Comparison of ENCODE assay signal across 10 cellular contexts in genomic region chr4:1834047-1834769, GRCh38. TPM values are rescaled to one million over a fixed set of nuclear protein-coding genes. Genes with fewer than 3 reads are reported as not detected.
DNase-seq lines count a peak whose midpoint lies in the region; ATAC-seq and TF ChIP-seq lines count a peak whose summit lies in the region.
"Had no signal": no experiment of that assay in that cellular context is flagged by ENCODE, and none has a peak within 500 bp of the region (broad histone marks: within the 10 kb centered on the region; RNA-seq: fewer than 3 reads in every experiment).

No MANE protein-coding gene starts in this region.

- H3K27ac ChIP-seq in ovary, result no peak overlapping the region
- H3K27ac ChIP-seq: body of pancreas had no signal

- WGBS in ovary, 3 donors, result 82 to 85% (median 82%) methylated on average over 21 of the region's 21 CpGs

- no peaks in the 10 kb centered on the region for H3K36me3 ChIP-seq in ovary

- no peak overlapping the region for H3K4me3 ChIP-seq in ovary
- H3K4me3 ChIP-seq: body of pancreas had no signal

- H3K4me1 Mint-ChIP-seq in activated naive CD4-positive, alpha-beta T cell treated with anti-CD3 and anti-CD28 coated beads, Interleukin-2, amount 10 ng/mL, durations not matched to agents 7 days and 5 days, result peaks cover 3% of the 10 kb centered on the region
- peaks cover 12% of the 10 kb centered on the region for H3K4me1 Mint-ChIP-seq in activated T-helper 2 cell treated with anti-CD3 and anti-CD28 coated beads, Interferon-gamma antibody, Interleukin-2, Interleukin-4, amounts not matched to agents 10 μg/mL and 5 μg/mL and 100 μg/mL, durations not matched to agents 14 hours and 24 hours and 36 hours (ENCODE audit: low read depth)
- peaks cover 29 to 50% of the 10 kb centered on the region in 2 donors for H3K4me1 Mint-ChIP-seq in stimulated activated naive B cell treated with anti-CD40 and anti-IgM and Interleukin-4, amounts not matched to agents 10 μg/mL and 1 μg/mL and 100 μg/mL, for 72 hours

- no peaks in the 10 kb centered on the region for H3K4me1 ChIP-seq in ovary (ENCODE audit: insufficient read depth)
- H3K4me1 ChIP-seq: body of pancreas had no signal

- TF ChIP-seq POLR2A in ovary (IDR thresholded peaks at IDR 0.05), result no peak

- TF ChIP-seq EP300 in ovary (IDR thresholded peaks at IDR 0.05), result no peak

- no peaks in the 10 kb centered on the region for H3K27me3 ChIP-seq in ovary
- H3K27me3 ChIP-seq: body of pancreas had no signal

- H3K4me3 Mint-ChIP-seq in activated naive CD4-positive, alpha-beta T cell treated with anti-CD3 and anti-CD28 coated beads, Interleukin-2, amount 10 ng/mL, durations not matched to agents 7 days and 5 days, result no peak overlapping the region
- no peak overlapping the region for H3K4me3 Mint-ChIP-seq in activated T-helper 2 cell treated with anti-CD3 and anti-CD28 coated beads, Interferon-gamma antibody, Interleukin-2, Interleukin-4, amounts not matched to agents 10 μg/mL and 5 μg/mL and 100 μg/mL, durations not matched to agents 14 hours and 24 hours and 36 hours (ENCODE audit: low read depth)
- H3K4me3 Mint-ChIP-seq in stimulated activated naive B cell treated with anti-CD40 and anti-IgM and Interleukin-4, amounts not matched to agents 10 μg/mL and 1 μg/mL and 100 μg/mL, for 72 hours, result peak overlapping the region; percentile 59 to 62
- H3K4me3 Mint-ChIP-seq: neural crest cell had no signal

- peaks cover 43% of the 10 kb centered on the region for H3K36me3 Mint-ChIP-seq in activated naive CD4-positive, alpha-beta T cell treated with anti-CD3 and anti-CD28 coated beads, Interleukin-2, amount 10 ng/mL, durations not matched to agents 7 days and 5 days
- peaks cover 59% of the 10 kb centered on the region for H3K36me3 Mint-ChIP-seq in activated T-helper 2 cell treated with anti-CD3 and anti-CD28 coated beads, Interferon-gamma antibody, Interleukin-2, Interleukin-4, amounts not matched to agents 10 μg/mL and 5 μg/mL and 100 μg/mL, durations not matched to agents 14 hours and 24 hours and 36 hours (ENCODE audit: low read depth)
- H3K36me3 Mint-ChIP-seq in stimulated activated naive B cell treated with anti-CD40 and anti-IgM and Interleukin-4, amounts not matched to agents 10 μg/mL and 1 μg/mL and 100 μg/mL, for 72 hours, result peaks cover 56 to 65% of the 10 kb centered on the region in 2 donors

- no peak for TF ChIP-seq CTCF in ovary (IDR thresholded peaks at IDR 0.05)

- peak; percentile 65 for ATAC-seq in HG02884 (IDR thresholded peaks at IDR 0.05; ENCODE audit: unreplicated experiment)
- ATAC-seq in stimulated activated naive B cell treated with anti-CD40 and anti-IgM and Interleukin-4, amounts not matched to agents 10 μg/mL and 1 μg/mL and 100 μg/mL, for 72 hours (replicated peaks), result peak; percentile 92 to 96
- no peak for ATAC-seq in GM21367 (IDR thresholded peaks at IDR 0.05; ENCODE audit: unreplicated experiment)
- ATAC-seq: body of pancreas had no signal

- intact Hi-C loops in activated T-helper 2 cell treated with anti-CD3 and anti-CD28 coated beads, Interferon-gamma antibody, Interleukin-2, Interleukin-4, amounts not matched to agents 10 μg/mL and 5 μg/mL and 100 μg/mL, durations not matched to agents 14 hours and 24 hours and 36 hours (cut with micrococcal nuclease), result no loop called here
- intact Hi-C loops in ovary (cut with DNase I), result no loop called here

- H3K27ac Mint-ChIP-seq in activated naive CD4-positive, alpha-beta T cell treated with anti-CD3 and anti-CD28 coated beads, Interleukin-2, amount 10 ng/mL, durations not matched to agents 7 days and 5 days, result peak overlapping the region; percentile 75
- H3K27ac Mint-ChIP-seq in activated T-helper 2 cell treated with anti-CD3 and anti-CD28 coated beads, Interferon-gamma antibody, Interleukin-2, Interleukin-4, amounts not matched to agents 10 μg/mL and 5 μg/mL and 100 μg/mL, durations not matched to agents 14 hours and 24 hours and 36 hours, result peak overlapping the region; percentile 24
- peak overlapping the region; percentile 91 for H3K27ac Mint-ChIP-seq in stimulated activated naive B cell treated with anti-CD40 and anti-IgM and Interleukin-4, amounts not matched to agents 10 μg/mL and 1 μg/mL and 100 μg/mL, for 72 hours

- H3K9me3 Mint-ChIP-seq in activated naive CD4-positive, alpha-beta T cell treated with anti-CD3 and anti-CD28 coated beads, Interleukin-2, amount 10 ng/mL, durations not matched to agents 7 days and 5 days, result no peaks in the 10 kb centered on the region
- no peaks in the 10 kb centered on the region for H3K9me3 Mint-ChIP-seq in activated T-helper 2 cell treated with anti-CD3 and anti-CD28 coated beads, Interferon-gamma antibody, Interleukin-2, Interleukin-4, amounts not matched to agents 10 μg/mL and 5 μg/mL and 100 μg/mL, durations not matched to agents 14 hours and 24 hours and 36 hours
- peaks cover 0 to 2% of the 10 kb centered on the region in 2 donors for H3K9me3 Mint-ChIP-seq in stimulated activated naive B cell treated with anti-CD40 and anti-IgM and Interleukin-4, amounts not matched to agents 10 μg/mL and 1 μg/mL and 100 μg/mL, for 72 hours
- H3K9me3 Mint-ChIP-seq: neural crest cell had no signal

- no peaks in the 10 kb centered on the region for H3K27me3 Mint-ChIP-seq in activated naive CD4-positive, alpha-beta T cell treated with anti-CD3 and anti-CD28 coated beads, Interleukin-2, amount 10 ng/mL, durations not matched to agents 7 days and 5 days
- H3K27me3 Mint-ChIP-seq in activated T-helper 2 cell treated with anti-CD3 and anti-CD28 coated beads, Interferon-gamma antibody, Interleukin-2, Interleukin-4, amounts not matched to agents 10 μg/mL and 5 μg/mL and 100 μg/mL, durations not matched to agents 14 hours and 24 hours and 36 hours (ENCODE audit: low read depth), result no peaks in the 10 kb centered on the region
- H3K27me3 Mint-ChIP-seq in stimulated activated naive B cell treated with anti-CD40 and anti-IgM and Interleukin-4, amounts not matched to agents 10 μg/mL and 1 μg/mL and 100 μg/mL, for 72 hours, result no peaks in the 10 kb centered on the region

- no peaks in the 10 kb centered on the region for H3K9me3 ChIP-seq in ovary
- H3K9me3 ChIP-seq: body of pancreas had no signal

- DNase-seq in activated naive CD4-positive, alpha-beta T cell treated with anti-CD3 and anti-CD28 coated beads, Interleukin-2, amount 10 ng/mL, durations not matched to agents 7 days and 5 days, result no peak
- no peak for DNase-seq in activated naive CD4-positive, alpha-beta T cell (lab: John Stamatoyannopoulos, UW)
- DNase-seq in activated T-helper 2 cell treated with anti-CD3 and anti-CD28 coated beads, Interferon-gamma antibody, Interleukin-2, Interleukin-4, amounts not matched to agents 10 μg/mL and 5 μg/mL and 100 μg/mL, durations not matched to agents 14 hours and 24 hours and 36 hours (ENCODE audit: low spot score), result no peak
- peak; percentile 59 for DNase-seq in stimulated activated naive B cell treated with anti-CD40 and anti-IgM and Interleukin-4, amounts not matched to agents 10 μg/mL and 1 μg/mL and 100 μg/mL, for 72 hours
- DNase-seq in ovary (no peak), NOMO-1 (lab: John Stamatoyannopoulos, UW; ENCODE audit: unreplicated experiment in 2 of 2) (no peak)
- DNase-seq: body of pancreas had no signal

- CTCF ChIA-PET in activated naive CD4-positive, alpha-beta T cell treated with anti-CD3 and anti-CD28 coated beads, Interleukin-2, amount 10 ng/mL, durations not matched to agents 7 days and 5 days (lab: Charles Lee), result no interaction called here

RNA-seq across cellular contexts. Expression of gene LETM1, which starts 21.7 kb away (rescaled TPM):
- total RNA-seq in activated T-helper 2 cell treated with anti-CD3 and anti-CD28 coated beads, Interferon-gamma antibody, Interleukin-2, Interleukin-4, amounts not matched to agents 10 μg/mL and 5 μg/mL and 100 μg/mL, durations not matched to agents 14 hours and 24 hours and 36 hours, result 76.6 and 78.6 TPM in 2 replicates
- 10 to 100 TPM; 22.7 to 43.6 (median 31.0) TPM for total RNA-seq in ovary
- 10 to 100 TPM in 1 of 2 donors, 1 to 10 TPM in 1; 9.3 to 11.9 TPM for polyA plus RNA-seq in ovary

RNA-seq across cellular contexts. Expression of gene NSD2, which starts 37.0 kb away (rescaled TPM):
- 208 and 214 TPM in 2 replicates for total RNA-seq in activated T-helper 2 cell treated with anti-CD3 and anti-CD28 coated beads, Interferon-gamma antibody, Interleukin-2, Interleukin-4, amounts not matched to agents 10 μg/mL and 5 μg/mL and 100 μg/mL, durations not matched to agents 14 hours and 24 hours and 36 hours
- 10 to 100 TPM; 18.5 to 41.9 (median 23.4) TPM for total RNA-seq in ovary
- 10 to 100 TPM in 1 of 2 donors, 1 to 10 TPM in 1; 9.1 to 20.1 TPM for polyA plus RNA-seq in ovary

RNA-seq across cellular contexts. Expression of gene FGFR3, which starts 41.1 kb away (rescaled TPM):
- total RNA-seq in activated T-helper 2 cell treated with anti-CD3 and anti-CD28 coated beads, Interferon-gamma antibody, Interleukin-2, Interleukin-4, amounts not matched to agents 10 μg/mL and 5 μg/mL and 100 μg/mL, durations not matched to agents 14 hours and 24 hours and 36 hours, result 0.67 and 0.80 TPM in 2 replicates
- 1 to 10 TPM in 3 of 7 donors, under 1 TPM in 4; 0.25 to 9.2 (median 0.72) TPM for total RNA-seq in ovary
- under 1 TPM; 0.12 to 0.53 TPM for polyA plus RNA-seq in ovary

Comparison
In these comparisons a context has a peak if more than half of its experiments do, and no peak if none do; other contexts are left out.
1. H3K27ac Mint-ChIP-seq: peak in every context shown above with its lines; median percentile 91 in stimulated activated naive B cell treated with anti-CD40 and anti-IgM and Interleukin-4, amounts not matched to agents 10 μg/mL and 1 μg/mL and 100 μg/mL, for 72 hours; 75 in activated naive CD4-positive, alpha-beta T cell treated with anti-CD3 and anti-CD28 coated beads, Interleukin-2, amount 10 ng/mL, durations not matched to agents 7 days and 5 days; 24 in activated T-helper 2 cell treated with anti-CD3 and anti-CD28 coated beads, Interferon-gamma antibody, Interleukin-2, Interleukin-4, amounts not matched to agents 10 μg/mL and 5 μg/mL and 100 μg/mL, durations not matched to agents 14 hours and 24 hours and 36 hours.
2. H3K4me3 Mint-ChIP-seq: peak in stimulated activated naive B cell treated with anti-CD40 and anti-IgM and Interleukin-4, amounts not matched to agents 10 μg/mL and 1 μg/mL and 100 μg/mL, for 72 hours (2 of 2); none in activated naive CD4-positive, alpha-beta T cell treated with anti-CD3 and anti-CD28 coated beads, Interleukin-2, amount 10 ng/mL, durations not matched to agents 7 days and 5 days (single experiment) and activated T-helper 2 cell treated with anti-CD3 and anti-CD28 coated beads, Interferon-gamma antibody, Interleukin-2, Interleukin-4, amounts not matched to agents 10 μg/mL and 5 μg/mL and 100 μg/mL, durations not matched to agents 14 hours and 24 hours and 36 hours (single experiment).